ENCODE assay signal across 2 cellular contexts in genomic region chr2:110058034-110058433, GRCh38. TPM values are rescaled to one million over a fixed set of nuclear protein-coding genes. Genes with fewer than 3 reads are reported as not detected.
"Had no signal": no experiment of that assay in that cellular context is flagged by ENCODE, and none has a peak within 500 bp of the region (broad histone marks: within the 10 kb centered on the region; RNA-seq: fewer than 3 reads in every experiment).

No MANE protein-coding gene starts in this region.

RNA-seq across cellular contexts. Expression of gene MALL, which starts 57.6 kb away (rescaled TPM):
- total RNA-seq: activated naive CD4-positive, alpha-beta T cell treated with anti-CD3 and anti-CD28 coated beads, Interleukin-2, amount 50 U/mL, for 72 hours; activated naive CD8-positive, alpha-beta T cell treated with anti-CD3 and anti-CD28 coated beads, Interleukin-2, amount 10 ng/mL, durations not matched to agents 7 days and 5 days had no signal
